In the genomic region with DNA sequence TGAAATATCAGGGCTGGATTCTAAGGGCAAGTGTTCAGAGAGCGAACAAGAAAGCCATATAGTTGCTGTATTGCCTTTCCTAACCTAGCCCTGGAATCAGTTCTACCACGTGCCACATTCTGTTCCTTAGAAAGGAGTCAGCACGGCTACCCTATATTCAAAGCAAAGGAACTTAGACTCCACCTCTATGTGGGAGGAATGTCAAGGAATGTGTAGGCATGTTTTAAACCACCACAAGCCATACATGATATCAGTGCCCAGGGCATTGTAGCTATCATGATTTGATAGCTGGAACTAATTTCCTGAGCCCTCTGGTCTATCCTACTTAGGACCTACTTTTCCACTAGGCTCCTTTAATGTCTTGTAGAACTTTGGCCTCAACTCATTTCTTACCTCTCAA, we compare ENCODE assay signal across 18 cellular contexts. TPM values are rescaled to one million over a fixed set of nuclear protein-coding genes. Genes with fewer than 3 reads are reported as not detected.
DNase-seq lines count a peak whose midpoint lies in the region; ATAC-seq, FAIRE-seq and TF ChIP-seq lines count a peak whose summit lies in the region.
"Had no signal": no experiment of that assay in that cellular context is flagged by ENCODE, and none has a peak within 500 bp of the region (broad histone marks: within the 10 kb centered on the region; RNA-seq: fewer than 3 reads in every experiment).

No MANE protein-coding gene starts in this region.

- H3K4me1 Mint-ChIP-seq in T-helper 1 cell treated with Interleukin-12 subunit alpha and Interleukin-12 subunit beta and Interleukin-4 antibody, amounts not matched to agents 30 μg/mL and 1 μg/mL, for 36 hours (ENCODE audit: low read depth) = peaks cover 40% of the 10 kb centered on the region
- H3K4me1 Mint-ChIP-seq in activated naive CD8-positive, alpha-beta T cell treated with anti-CD3 and anti-CD28 coated beads, Interleukin-2, amount 10 ng/mL, durations not matched to agents 7 days and 5 days = peaks cover 23% of the 10 kb centered on the region
- H3K4me1 Mint-ChIP-seq in nephron = peaks cover 23% of the 10 kb centered on the region

- TF ChIP-seq CTCF in nephron (IDR thresholded peaks at IDR 0.05; ENCODE audit: unreplicated experiment in 3 of 3) = no peak
- TF ChIP-seq CTCF in lower lobe of right lung (IDR thresholded peaks at IDR 0.05) = no peak

- H3K27me3 Mint-ChIP-seq in T-helper 1 cell treated with Interleukin-12 subunit alpha and Interleukin-12 subunit beta and Interleukin-4 antibody, amounts not matched to agents 30 μg/mL and 1 μg/mL, for 36 hours (ENCODE audit: low read depth) = no peaks in the 10 kb centered on the region
- H3K27me3 Mint-ChIP-seq in activated naive CD8-positive, alpha-beta T cell treated with anti-CD3 and anti-CD28 coated beads, Interleukin-2, amount 10 ng/mL, durations not matched to agents 7 days and 5 days = no peaks in the 10 kb centered on the region
- no peaks in the 10 kb centered on the region for H3K27me3 Mint-ChIP-seq in nephron (ENCODE audit: low read depth)
- H3K27me3 Mint-ChIP-seq: activated CD8-positive, alpha-beta memory T cell treated with anti-CD3 and anti-CD28 coated beads, Interleukin-2, amount 10 ng/mL, durations not matched to agents 7 days and 5 days had no signal

- no peak for DNase-seq in T-helper 1 cell
- no peak for DNase-seq in activated naive CD8-positive, alpha-beta T cell treated with anti-CD3 and anti-CD28 coated beads, Interleukin-2, amount 10 ng/mL, durations not matched to agents 7 days and 5 days
- DNase-seq in lower lobe of right lung = no peak
- no peak for DNase-seq in frontal cortex (ENCODE audit: low spot score in 2 of 2)
- DNase-seq: 8988T; activated CD8-positive, alpha-beta memory T cell treated with anti-CD3 and anti-CD28 coated beads, Interleukin-2, amount 10 ng/mL, durations not matched to agents 7 days and 5 days; amygdala; erythroblast; islet precursor cell; NCI-H1417; SHP77 had no signal

- no peak for FAIRE-seq in frontal cortex (lab: Jason Lieb, UNC)
- FAIRE-seq: G401.6, TTC549 had no signal

- peaks cover 11% of the 10 kb centered on the region for H3K36me3 ChIP-seq in HUES48 (ENCODE audit: control insufficient read depth, insufficient read depth, low read length)
- peaks cover 11% of the 10 kb centered on the region for H3K36me3 ChIP-seq in lower lobe of right lung

- POLR2A ChIA-PET in activated naive CD8-positive, alpha-beta T cell treated with anti-CD3 and anti-CD28 coated beads, Interleukin-2, amount 10 ng/mL, durations not matched to agents 7 days and 5 days (lab: Charles Lee) = interaction anchor here (2.8 kb wide), 1 partner anchor 146 kb away, joined by 9 read pairs; the partner anchor contains the start of gene PATZ1

- H3K27ac ChIP-seq in HUES48 (ENCODE audit: low read depth, low read length) = peak overlapping the region; percentile 82
- H3K27ac ChIP-seq in lower lobe of right lung = no peak overlapping the region
- H3K27ac ChIP-seq: KMS-11 had no signal

- no peak overlapping the region for H3K9ac ChIP-seq in HUES48 (ENCODE audit: low read depth, low read length)
- H3K9ac ChIP-seq: KMS-11 had no signal

- H3K4me1 ChIP-seq in HUES48 (ENCODE audit: control insufficient read depth, insufficient read depth, low read length) = peaks cover 27% of the 10 kb centered on the region
- peaks cover 41% of the 10 kb centered on the region for H3K4me1 ChIP-seq in lower lobe of right lung

- H3K9me3 Mint-ChIP-seq in T-helper 1 cell treated with Interleukin-12 subunit alpha and Interleukin-12 subunit beta and Interleukin-4 antibody, amounts not matched to agents 30 μg/mL and 1 μg/mL, for 36 hours = no peaks in the 10 kb centered on the region
- no peaks in the 10 kb centered on the region for H3K9me3 Mint-ChIP-seq in activated naive CD8-positive, alpha-beta T cell treated with anti-CD3 and anti-CD28 coated beads, Interleukin-2, amount 10 ng/mL, durations not matched to agents 7 days and 5 days
- H3K9me3 Mint-ChIP-seq in nephron = peaks cover under 1% of the 10 kb centered on the region

- peaks cover 6% of the 10 kb centered on the region for H3K36me3 Mint-ChIP-seq in T-helper 1 cell treated with Interleukin-12 subunit alpha and Interleukin-12 subunit beta and Interleukin-4 antibody, amounts not matched to agents 30 μg/mL and 1 μg/mL, for 36 hours (ENCODE audit: low read depth)
- H3K36me3 Mint-ChIP-seq in activated naive CD8-positive, alpha-beta T cell treated with anti-CD3 and anti-CD28 coated beads, Interleukin-2, amount 10 ng/mL, durations not matched to agents 7 days and 5 days = peaks cover 4% of the 10 kb centered on the region
- H3K36me3 Mint-ChIP-seq in nephron (ENCODE audit: low read depth) = peaks cover 8% of the 10 kb centered on the region

- H3K9me3 ChIP-seq in HUES48 (ENCODE audit: control insufficient read depth, insufficient read depth, low read length) (no peaks in the 10 kb centered on the region), lower lobe of right lung (no peaks in the 10 kb centered on the region)

- peak overlapping the region; percentile 37 for H3K4me3 Mint-ChIP-seq in T-helper 1 cell treated with Interleukin-12 subunit alpha and Interleukin-12 subunit beta and Interleukin-4 antibody, amounts not matched to agents 30 μg/mL and 1 μg/mL, for 36 hours
- peak overlapping the region; percentile 28 for H3K4me3 Mint-ChIP-seq in activated naive CD8-positive, alpha-beta T cell treated with anti-CD3 and anti-CD28 coated beads, Interleukin-2, amount 10 ng/mL, durations not matched to agents 7 days and 5 days
- H3K4me3 Mint-ChIP-seq in nephron = peak overlapping the region; percentile 70 to 99 (median 82)
- H3K4me3 Mint-ChIP-seq: activated CD8-positive, alpha-beta memory T cell treated with anti-CD3 and anti-CD28 coated beads, Interleukin-2, amount 10 ng/mL, durations not matched to agents 7 days and 5 days had no signal

- ATAC-seq in activated naive CD8-positive, alpha-beta T cell treated with anti-CD3 and anti-CD28 coated beads, Interleukin-2, amount 10 ng/mL, durations not matched to agents 7 days and 5 days (ENCODE audit: low read depth) = no peak
- ATAC-seq in HG02571 (IDR thresholded peaks at IDR 0.05; ENCODE audit: unreplicated experiment) = no peak
- ATAC-seq in lower lobe of right lung = no peak
- ATAC-seq: activated CD8-positive, alpha-beta memory T cell treated with anti-CD3 and anti-CD28 coated beads, Interleukin-2, amount 10 ng/mL, durations not matched to agents 7 days and 5 days had no signal

- H3K27ac Mint-ChIP-seq in T-helper 1 cell treated with Interleukin-12 subunit alpha and Interleukin-12 subunit beta and Interleukin-4 antibody, amounts not matched to agents 30 μg/mL and 1 μg/mL, for 36 hours = peak overlapping the region; percentile 73
- H3K27ac Mint-ChIP-seq in activated naive CD8-positive, alpha-beta T cell treated with anti-CD3 and anti-CD28 coated beads, Interleukin-2, amount 10 ng/mL, durations not matched to agents 7 days and 5 days = peak overlapping the region; percentile 12
- H3K27ac Mint-ChIP-seq in nephron = peak overlapping the region; percentile 81 to 98 (median 92)

- intact Hi-C loops in lower lobe of right lung (cut with DNase I) = no loop called here

- H3K4me3 ChIP-seq in HUES48 (ENCODE audit: low read depth, low read length) (no peak overlapping the region), lower lobe of right lung (no peak overlapping the region)

- H3K27me3 ChIP-seq in HUES48 (ENCODE audit: control insufficient read depth, insufficient read depth, low read length) (no peaks in the 10 kb centered on the region), lower lobe of right lung (ENCODE audit: low read depth) (no peaks in the 10 kb centered on the region)

RNA-seq across cellular contexts. Expression of gene EIF4ENIF1, which starts 2.5 kb away (rescaled TPM):
- 10 to 100 TPM; 38.6 to 41.0 TPM for total RNA-seq in activated naive CD8-positive, alpha-beta T cell treated with anti-CD3 and anti-CD28 coated beads, Interleukin-2, amount 10 ng/mL, durations not matched to agents 7 days and 5 days
- total RNA-seq in lower lobe of right lung (31.5 TPM), frontal cortex (21.6 TPM)

RNA-seq across cellular contexts. Expression of gene SFI1, which starts 4.2 kb away (rescaled TPM):
- 100 to 1,000 TPM; 209 to 210 TPM for total RNA-seq in activated naive CD8-positive, alpha-beta T cell treated with anti-CD3 and anti-CD28 coated beads, Interleukin-2, amount 10 ng/mL, durations not matched to agents 7 days and 5 days
- total RNA-seq in lower lobe of right lung (37.5 TPM), frontal cortex (18.8 TPM)

Comparison
In these comparisons a context has a peak if more than half of its experiments do, and no peak if none do; other contexts are left out.
1. H3K27ac Mint-ChIP-seq: peak in every context shown above with its lines; median percentile 92 in nephron; 73 in T-helper 1 cell treated with Interleukin-12 subunit alpha and Interleukin-12 subunit beta and Interleukin-4 antibody, amounts not matched to agents 30 μg/mL and 1 μg/mL, for 36 hours; 12 in activated naive CD8-positive, alpha-beta T cell treated with anti-CD3 and anti-CD28 coated beads, Interleukin-2, amount 10 ng/mL, durations not matched to agents 7 days and 5 days.
2. H3K4me3 Mint-ChIP-seq: peak in every context shown above with its lines; median percentile 82 in nephron; 37 in T-helper 1 cell treated with Interleukin-12 subunit alpha and Interleukin-12 subunit beta and Interleukin-4 antibody, amounts not matched to agents 30 μg/mL and 1 μg/mL, for 36 hours; 28 in activated naive CD8-positive, alpha-beta T cell treated with anti-CD3 and anti-CD28 coated beads, Interleukin-2, amount 10 ng/mL, durations not matched to agents 7 days and 5 days.